8 cellular contexts compared by ENCODE assay signal in the genomic region with DNA sequence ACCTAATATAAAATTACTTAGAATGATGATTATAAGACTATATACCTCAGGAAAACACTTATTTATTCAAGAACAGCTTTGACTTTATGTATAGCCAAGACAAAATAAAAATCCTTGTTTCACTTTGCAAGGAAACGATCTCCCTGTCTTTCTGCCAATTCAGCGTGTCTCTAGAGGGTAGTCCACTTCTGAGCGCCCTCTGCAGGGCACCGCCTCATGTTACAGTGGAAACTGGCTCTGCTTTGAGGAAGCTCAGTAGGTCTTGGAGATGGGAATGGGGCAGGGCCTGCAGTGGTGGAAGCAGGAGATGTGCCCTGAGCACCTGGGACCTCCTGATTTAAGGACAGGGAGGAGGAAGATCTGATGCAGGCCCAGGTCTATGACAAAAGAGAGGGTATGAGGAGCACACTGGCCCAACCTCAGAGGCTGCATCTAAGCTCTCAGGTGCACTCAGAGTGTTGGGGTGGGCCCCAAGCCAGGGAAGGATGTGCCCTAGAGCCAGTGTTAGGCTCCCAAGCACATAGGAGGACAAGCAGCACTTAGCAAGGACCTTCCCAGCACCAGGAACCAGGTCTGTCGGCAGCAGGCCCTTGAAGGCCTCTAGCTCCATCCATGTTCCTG.
A peak's percentile ranks its signal among the peaks of the same experiment; 100 is the strongest.
DNase-seq lines count a peak whose midpoint lies in the region; ATAC-seq and TF ChIP-seq lines count a peak whose summit lies in the region.

No MANE protein-coding gene starts in this region.

- H3K36me3 ChIP-seq in OCI-LY1 (ENCODE audit: insufficient read depth, low read length) = no peaks in the 10 kb centered on the region

- H3K4me2 ChIP-seq in OCI-LY1 (ENCODE audit: low read length) = no peak overlapping the region; the same call in 1 of the 2 replicates

- H3K27ac ChIP-seq in OCI-LY1 (ENCODE audit: low read depth, low read length, poor library complexity, severe bottlenecking) = peak overlapping the region; percentile 69

- H3K9ac ChIP-seq in OCI-LY1 (ENCODE audit: low read length) = no peak overlapping the region

- peak; percentile 17 for TF ChIP-seq CTCF in GM20000 (IDR thresholded peaks at IDR 0.05; ENCODE audit: extremely low read depth, missing control alignments)
- TF ChIP-seq CTCF in OCI-LY1 (IDR thresholded peaks at IDR 0.05; ENCODE audit: low read length) = peak; percentile 97
- TF ChIP-seq CTCF in epithelial cell of proximal tubule (conservative IDR thresholded peaks at IDR 0.05; ENCODE audit: low read depth, low read length) = peak; percentile 89
- peak; percentile 76 for TF ChIP-seq CTCF in retinal pigment epithelial cell (conservative IDR thresholded peaks at IDR 0.05; ENCODE audit: low read depth, low read length)

- ATAC-seq in HG03135 (IDR thresholded peaks at IDR 0.05; ENCODE audit: unreplicated experiment) = no peak

- no peaks in the 10 kb centered on the region for H3K9me3 ChIP-seq in OCI-LY1 (ENCODE audit: low read length)

- H3K27me3 ChIP-seq in OCI-LY1 (ENCODE audit: insufficient read depth, low read length) = no peaks in the 10 kb centered on the region

- H3K9me2 ChIP-seq in OCI-LY1 (ENCODE audit: low read depth, low read length) = no peaks in the 10 kb centered on the region

- H3K4me1 ChIP-seq in OCI-LY1 (ENCODE audit: insufficient read depth, low read length, severe bottlenecking) = peaks cover 48% of the 10 kb centered on the region

- DNase-seq in A172 (ENCODE audit: low spot score) (peak; percentile 80), GM20000 (ENCODE audit: low spot score) (no peak), epithelial cell of proximal tubule (ENCODE audit: low read depth) (no peak), retinal pigment epithelial cell (ENCODE audit: low read depth) (no peak), cerebellum (ENCODE audit: low spot score) (no peak), GDM1 (lab: John Stamatoyannopoulos, UW) (no peak)

- H4K20me1 ChIP-seq in OCI-LY1 (ENCODE audit: insufficient read depth, low read length) = no peaks in the 10 kb centered on the region

- H3K4me3 ChIP-seq in OCI-LY1 (ENCODE audit: low read depth, low read length, poor library complexity, severe bottlenecking) (no peak overlapping the region), epithelial cell of proximal tubule (ENCODE audit: low read depth, low read length) (no peak overlapping the region), retinal pigment epithelial cell (ENCODE audit: low read length) (no peak overlapping the region)

- no peaks in the 10 kb centered on the region for H3F3A ChIP-seq in OCI-LY1 (ENCODE audit: insufficient read depth, low read length)

- H2AFZ ChIP-seq in OCI-LY1 (ENCODE audit: low read length) = no peak overlapping the region

- H3K79me2 ChIP-seq in OCI-LY1 (ENCODE audit: insufficient read depth, low read length) = no peaks in the 10 kb centered on the region

Comparison
In these comparisons a context has a peak if more than half of its experiments do, and no peak if none do; other contexts are left out.
1. CTCF ChIP-seq: peak in every context shown above with its lines; median percentile 97 in OCI-LY1; 89 in epithelial cell of proximal tubule; 76 in retinal pigment epithelial cell; 17 in GM20000.